In the genomic region with DNA sequence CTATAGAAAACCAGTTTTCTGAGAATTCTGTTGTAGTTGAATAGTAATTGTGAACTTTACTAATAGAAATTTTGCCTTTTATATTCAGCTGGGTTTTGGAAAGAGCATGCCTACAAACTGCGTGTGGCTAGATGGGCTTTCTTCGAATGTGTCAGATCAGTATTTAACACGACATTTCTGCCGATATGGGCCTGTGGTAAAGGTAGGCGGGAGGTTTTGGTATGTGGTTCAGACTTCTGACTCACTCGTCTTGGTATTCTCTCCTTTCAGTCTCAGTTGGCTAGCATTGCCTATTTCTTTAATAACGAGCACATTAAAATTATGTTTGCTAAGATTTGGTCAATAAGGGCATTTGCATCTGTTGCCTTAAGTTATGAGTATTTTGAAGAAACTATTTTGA, we compare ENCODE assay signal across 8 cellular contexts. TPM values are rescaled to one million over a fixed set of nuclear protein-coding genes. Genes with fewer than 3 reads are reported as not detected.
DNase-seq lines count a peak whose midpoint lies in the region; TF ChIP-seq lines count a peak whose summit lies in the region.

No MANE protein-coding gene starts in this region.

- no peaks in the 10 kb centered on the region for H3K4me1 ChIP-seq in uterus

- H3K4me3 ChIP-seq in uterus, result no peak overlapping the region

- H3K27me3 Mint-ChIP-seq in activated naive CD8-positive, alpha-beta T cell treated with anti-CD3 and anti-CD28 coated beads for 36 hours, result no peaks in the 10 kb centered on the region

- H3K9me3 ChIP-seq in uterus, result no peaks in the 10 kb centered on the region

- TF ChIP-seq CTCF in uterus (IDR thresholded peaks at IDR 0.05), result no peak

- H3K9me3 Mint-ChIP-seq in activated naive CD8-positive, alpha-beta T cell treated with anti-CD3 and anti-CD28 coated beads for 36 hours, result no peaks in the 10 kb centered on the region

- intact Hi-C loops in uterus (cut with DNase I; ENCODE audit: low total_unique reads), result no loop called here

- H3K27ac Mint-ChIP-seq in activated naive CD8-positive, alpha-beta T cell treated with anti-CD3 and anti-CD28 coated beads for 36 hours, result peak overlapping the region; percentile 52

- H3K4me1 Mint-ChIP-seq in activated naive CD8-positive, alpha-beta T cell treated with anti-CD3 and anti-CD28 coated beads for 36 hours, result peaks cover 61% of the 10 kb centered on the region

- no peaks in the 10 kb centered on the region for H3K36me3 ChIP-seq in uterus

- TF ChIP-seq POLR2A in uterus (IDR thresholded peaks at IDR 0.05), result no peak

- peak overlapping the region; percentile 22 for H3K4me3 Mint-ChIP-seq in activated naive CD8-positive, alpha-beta T cell treated with anti-CD3 and anti-CD28 coated beads for 36 hours

- no peaks in the 10 kb centered on the region for H3K27me3 ChIP-seq in uterus

- no peak overlapping the region for H3K27ac ChIP-seq in uterus

- H3K36me3 Mint-ChIP-seq in activated naive CD8-positive, alpha-beta T cell treated with anti-CD3 and anti-CD28 coated beads for 36 hours, result peaks cover 47% of the 10 kb centered on the region

- peak; percentile 13 for DNase-seq in NK-92 treated with Interleukin-12 subunit alpha and Interleukin-12 subunit beta, amount 100 ng/mL, for 24 hours (lab: John Stamatoyannopoulos, UW)
- DNase-seq in NK-92 (lab: John Stamatoyannopoulos, UW; ENCODE audit: unreplicated experiment) (no peak), HT1080 (ENCODE audit: low read depth) (peak; percentile 82), uterus (no peak), anterior cingulate cortex (lab: John Stamatoyannopoulos, UW) (no peak), SHP77 treated with DMSO at 0.1 percent for 48 hours (lab: John Stamatoyannopoulos, UW) (no peak)
- DNase-seq in activated naive CD8-positive, alpha-beta T cell treated with anti-CD3 and anti-CD28 coated beads for 36 hours, result peak; percentile 78
- peak; percentile 27 to 48 for DNase-seq in stimulated activated CD4-positive, alpha-beta T cell treated with anti-CD3 and anti-CD28 coated beads, Interleukin-1b, Interleukin-23, amount 100 ng/mL, for 4 hours (ENCODE audit: low read depth in 2 of 2)

RNA-seq across cellular contexts. Expression of gene ZBTB17, which starts 56.6 kb away (rescaled TPM):
- total RNA-seq in HT1080 (2014; rRNA removed; shearing (Covaris generic)), result 40.0 and 52.2 TPM in 2 replicates
- polyA plus RNA-seq in HT1080 (2015; cell fraction: cytosol; rRNA removed), result 19.8 and 21.0 TPM in 2 replicates
- 71.9 and 78.5 TPM in 2 replicates for polyA plus RNA-seq in HT1080 (2015; cell fraction: nucleus; rRNA removed)
- 10 to 100 TPM; 52.3 to 56.1 TPM for total RNA-seq in activated naive CD8-positive, alpha-beta T cell treated with anti-CD3 and anti-CD28 coated beads for 36 hours
- 100 to 1,000 TPM in 1 of 4 donors, 10 to 100 TPM in 3; 21.3 to 120 (median 70.0) TPM for total RNA-seq in uterus

Comparison
In these comparisons a context has a peak if more than half of its experiments do, and no peak if none do; other contexts are left out.
1. DNase-seq: peak in NK-92 treated with Interleukin-12 subunit alpha and Interleukin-12 subunit beta, amount 100 ng/mL, for 24 hours (single experiment), HT1080 (single experiment), activated naive CD8-positive, alpha-beta T cell treated with anti-CD3 and anti-CD28 coated beads for 36 hours (single experiment) and stimulated activated CD4-positive, alpha-beta T cell treated with anti-CD3 and anti-CD28 coated beads, Interleukin-1b, Interleukin-23, amount 100 ng/mL, for 4 hours (2 of 2); none in NK-92 (single experiment), uterus (0 of 2), anterior cingulate cortex (0 of 58) and SHP77 treated with DMSO at 0.1 percent for 48 hours (single experiment).